Comparison of ENCODE assay signal across 40 cellular contexts in genomic region chr2:30828586-30828985, GRCh38. TPM values are rescaled to one million over a fixed set of nuclear protein-coding genes. Genes with fewer than 3 reads are reported as not detected.
"Had no signal": no experiment of that assay in that cellular context is flagged by ENCODE, and none has a peak within 500 bp of the region (broad histone marks: within the 10 kb centered on the region; RNA-seq: fewer than 3 reads in every experiment).

No MANE protein-coding gene starts in this region.

- ATAC-seq: activated naive CD4-positive, alpha-beta T cell treated with anti-CD3 and anti-CD28 coated beads, Interleukin-2, amount 50 U/mL, for 72 hours; activated naive CD8-positive, alpha-beta T cell treated with anti-CD3 and anti-CD28 coated beads, Interleukin-2, amount 50 U/mL, for 24 hours; activated T-cell treated with anti-CD3 and anti-CD28 coated beads, Interleukin-2, amount 50 U/mL, for 4 hours; activated T-cell treated with anti-CD3 and anti-CD28 coated beads, Interleukin-2, amount 50 U/mL, for 72 hours; activated T-helper 17 cell treated with anti-CD3 and anti-CD28 coated beads, Interleukin-2, amount 50 U/mL, for 72 hours; body of pancreas had no signal

- H3K4me1 ChIP-seq: adrenal gland, ascending aorta, body of pancreas, breast epithelium had no signal

- H3K9me3 Mint-ChIP-seq: activated T-helper 17 cell treated with anti-CD3 and anti-CD28 coated beads, Interleukin-2, amount 50 U/mL, for 72 hours; activated T-helper 2 cell treated with anti-CD3 and anti-CD28 coated beads, Interferon-gamma antibody, Interleukin-2, Interleukin-4, amounts not matched to agents 10 μg/mL and 5 μg/mL and 100 μg/mL, durations not matched to agents 14 hours and 24 hours and 36 hours; central memory CD8-positive, alpha-beta T cell had no signal

- DNase-seq: activated effector memory CD4-positive, alpha-beta T cell treated with anti-CD3 and anti-CD28 coated beads, Interleukin-2, amount 50 U/mL, for 16 hours; activated effector memory CD4-positive, alpha-beta T cell treated with Interleukin-2 at 50 U/mL for 16 hours; activated gamma-delta T cell; activated gamma-delta T cell treated with Interleukin-2 at 50 U/mL for 16 hours; activated naive CD4-positive, alpha-beta T cell treated with anti-CD3 and anti-CD28 coated beads for 36 hours; activated naive CD4-positive, alpha-beta T cell treated with anti-CD3 and anti-CD28 coated beads, Interleukin-2, amount 10 ng/mL, durations not matched to agents 7 days and 5 days; activated naive CD4-positive, alpha-beta T cell treated with anti-CD3 and anti-CD28 coated beads, Interleukin-2, amount 50 U/mL, for 16 hours; activated naive CD4-positive, alpha-beta T cell treated with Interleukin-2 at 50 U/mL for 16 hours; activated naive CD8-positive, alpha-beta T cell treated with anti-CD3 and anti-CD28 coated beads for 36 hours; activated naive CD8-positive, alpha-beta T cell treated with anti-CD3 and anti-CD28 coated beads, Interleukin-2, amount 10 ng/mL, durations not matched to agents 7 days and 5 days; activated naive CD8-positive, alpha-beta T cell treated with anti-CD3 and anti-CD28 coated beads, Interleukin-2, amount 50 U/mL, for 24 hours; activated T-cell treated with anti-CD3 and anti-CD28 coated beads, Interleukin-2, amount 50 U/mL, for 1 hour; activated T-cell treated with anti-CD3 and anti-CD28 coated beads, Interleukin-2, amount 50 U/mL, for 24 hours; activated T-cell treated with anti-CD3 and anti-CD28 coated beads, Interleukin-2, amount 50 U/mL, for 4 hours; activated T-cell treated with anti-CD3 and anti-CD28 coated beads, Interleukin-2, amount 50 U/mL, for 48 hours; activated T-cell treated with anti-CD3 and anti-CD28 coated beads, Interleukin-2, amount 50 U/mL, for 72 hours; adrenal gland; amniotic stem cell; amygdala; anterior cingulate cortex; aorta; body of pancreas; brain microvascular endothelial cell; caudate nucleus; central memory CD4-positive, alpha-beta T cell; cerebellar nuclear complex had no signal

- H3K4me3 ChIP-seq: adrenal gland, ascending aorta, body of pancreas, breast epithelium, cardiac muscle cell had no signal

- H3K36me3 Mint-ChIP-seq: activated naive CD4-positive, alpha-beta T cell treated with anti-CD3 and anti-CD28 coated beads, Interleukin-2, amount 10 ng/mL, durations not matched to agents 7 days and 5 days; activated naive CD8-positive, alpha-beta T cell treated with anti-CD3 and anti-CD28 coated beads for 36 hours; activated naive CD8-positive, alpha-beta T cell treated with anti-CD3 and anti-CD28 coated beads, Interleukin-2, amount 10 ng/mL, durations not matched to agents 7 days and 5 days; brain had no signal

- H3K27ac ChIP-seq: adrenal gland, ascending aorta, body of pancreas, brain microvascular endothelial cell, breast epithelium, cardiac muscle cell had no signal

- H3K9me3 ChIP-seq: adrenal gland, ascending aorta, body of pancreas had no signal

- H3K36me3 ChIP-seq: adrenal gland, ascending aorta, brain microvascular endothelial cell, breast epithelium, cardiac muscle cell had no signal

- H3K27ac Mint-ChIP-seq: activated naive CD4-positive, alpha-beta T cell treated with anti-CD3 and anti-CD28 coated beads for 36 hours; activated naive CD4-positive, alpha-beta T cell treated with anti-CD3 and anti-CD28 coated beads, Interleukin-2, amount 10 ng/mL, durations not matched to agents 7 days and 5 days; activated naive CD4-positive, alpha-beta T cell treated with anti-CD3 and anti-CD28 coated beads, Interleukin-2, amount 50 U/mL, for 72 hours; activated naive CD8-positive, alpha-beta T cell; activated naive CD8-positive, alpha-beta T cell treated with anti-CD3 and anti-CD28 coated beads for 36 hours; activated naive CD8-positive, alpha-beta T cell treated with anti-CD3 and anti-CD28 coated beads, Interleukin-2, amount 10 ng/mL, durations not matched to agents 7 days and 5 days; activated naive CD8-positive, alpha-beta T cell treated with anti-CD3 and anti-CD28 coated beads, Interleukin-2, amount 50 U/mL, for 24 hours; activated T-cell treated with anti-CD3 and anti-CD28 coated beads, Interleukin-2, amount 50 U/mL, for 24 hours; activated T-cell treated with anti-CD3 and anti-CD28 coated beads, Interleukin-2, amount 50 U/mL, for 72 hours; activated T-helper 1 cell treated with anti-CD3 and anti-CD28 coated beads, Interleukin-12 subunit alpha, Interleukin-12 subunit beta, Interleukin-2, Interleukin-4 antibody, amounts not matched to agents 30 ng/mL and 10 ng/mL and 1 ng/mL, durations not matched to agents 14 hours and 24 hours and 36 hours; activated T-helper 17 cell treated with anti-CD3 and anti-CD28 coated beads, Interleukin-2, amount 50 U/mL, for 72 hours; activated T-helper 2 cell treated with anti-CD3 and anti-CD28 coated beads, Interferon-gamma antibody, Interleukin-2, Interleukin-4, amounts not matched to agents 10 μg/mL and 5 μg/mL and 100 μg/mL, durations not matched to agents 14 hours and 24 hours and 36 hours; brain had no signal

- H3K4me3 Mint-ChIP-seq: activated naive CD4-positive, alpha-beta T cell treated with anti-CD3 and anti-CD28 coated beads for 36 hours; activated naive CD4-positive, alpha-beta T cell treated with anti-CD3 and anti-CD28 coated beads, Interleukin-2, amount 10 ng/mL, durations not matched to agents 7 days and 5 days; activated naive CD8-positive, alpha-beta T cell; activated naive CD8-positive, alpha-beta T cell treated with anti-CD3 and anti-CD28 coated beads for 36 hours; activated naive CD8-positive, alpha-beta T cell treated with anti-CD3 and anti-CD28 coated beads, Interleukin-2, amount 10 ng/mL, durations not matched to agents 7 days and 5 days; activated naive CD8-positive, alpha-beta T cell treated with anti-CD3 and anti-CD28 coated beads, Interleukin-2, amount 50 U/mL, for 24 hours; activated T-cell treated with anti-CD3 and anti-CD28 coated beads, Interleukin-2, amount 50 U/mL, for 24 hours; activated T-cell treated with anti-CD3 and anti-CD28 coated beads, Interleukin-2, amount 50 U/mL, for 4 hours; activated T-cell treated with anti-CD3 and anti-CD28 coated beads, Interleukin-2, amount 50 U/mL, for 72 hours; activated T-helper 1 cell treated with anti-CD3 and anti-CD28 coated beads, Interleukin-12 subunit alpha, Interleukin-12 subunit beta, Interleukin-2, Interleukin-4 antibody, amounts not matched to agents 30 ng/mL and 10 ng/mL and 1 ng/mL, durations not matched to agents 14 hours and 24 hours and 36 hours; activated T-helper 17 cell treated with anti-CD3 and anti-CD28 coated beads, Interleukin-2, amount 50 U/mL, for 72 hours; brain; central memory CD8-positive, alpha-beta T cell had no signal

- FAIRE-seq: astrocyte, bronchial epithelial cell had no signal

- H3K4me1 Mint-ChIP-seq: activated naive CD4-positive, alpha-beta T cell treated with anti-CD3 and anti-CD28 coated beads, Interleukin-2, amount 10 ng/mL, durations not matched to agents 7 days and 5 days; activated naive CD8-positive, alpha-beta T cell treated with anti-CD3 and anti-CD28 coated beads for 36 hours; activated naive CD8-positive, alpha-beta T cell treated with anti-CD3 and anti-CD28 coated beads, Interleukin-2, amount 10 ng/mL, durations not matched to agents 7 days and 5 days; activated naive CD8-positive, alpha-beta T cell treated with anti-CD3 and anti-CD28 coated beads, Interleukin-2, amount 50 U/mL, for 24 hours; activated T-helper 17 cell treated with anti-CD3 and anti-CD28 coated beads, Interleukin-2, amount 50 U/mL, for 72 hours; central memory CD8-positive, alpha-beta T cell had no signal

- H3K27me3 Mint-ChIP-seq: activated naive CD8-positive, alpha-beta T cell treated with anti-CD3 and anti-CD28 coated beads for 36 hours; brain had no signal

- H3K27me3 ChIP-seq: adrenal gland, ascending aorta, body of pancreas, brain microvascular endothelial cell, breast epithelium, cardiac muscle cell had no signal

RNA-seq across cellular contexts. Expression of gene CAPN13, which starts 21.3 kb away (rescaled TPM):
- total RNA-seq: activated naive CD4-positive, alpha-beta T cell treated with anti-CD3 and anti-CD28 coated beads for 36 hours; activated naive CD4-positive, alpha-beta T cell treated with anti-CD3 and anti-CD28 coated beads, Interleukin-2, amount 50 U/mL, for 72 hours; activated naive CD8-positive, alpha-beta T cell treated with anti-CD3 and anti-CD28 coated beads for 36 hours; activated naive CD8-positive, alpha-beta T cell treated with anti-CD3 and anti-CD28 coated beads, Interleukin-2, amount 10 ng/mL, durations not matched to agents 7 days and 5 days; activated T-cell treated with anti-CD3 and anti-CD28 coated beads, Interleukin-2, amount 50 U/mL, for 72 hours; activated T-helper 1 cell treated with anti-CD3 and anti-CD28 coated beads, Interleukin-12 subunit alpha, Interleukin-12 subunit beta, Interleukin-2, Interleukin-4 antibody, amounts not matched to agents 30 ng/mL and 10 ng/mL and 1 ng/mL, durations not matched to agents 14 hours and 24 hours and 36 hours; activated T-helper 17 cell treated with anti-CD3 and anti-CD28 coated beads, Interleukin-2, amount 50 U/mL, for 72 hours; activated T-helper 2 cell treated with anti-CD3 and anti-CD28 coated beads, Interferon-gamma antibody, Interleukin-2, Interleukin-4, amounts not matched to agents 10 μg/mL and 5 μg/mL and 100 μg/mL, durations not matched to agents 14 hours and 24 hours and 36 hours; aorta; ascending aorta; astrocyte; cardiac muscle cell; cardiac septum; chondrocyte had no signal
- polyA plus RNA-seq: cardiac muscle cell had no signal
